10 cellular contexts compared by ENCODE assay signal in genomic region chr3:57949779-57950618, GRCh38. TPM values are rescaled to one million over a fixed set of nuclear protein-coding genes. Genes with fewer than 3 reads are reported as not detected.
DNase-seq lines count a peak whose midpoint lies in the region; ATAC-seq, FAIRE-seq and TF ChIP-seq lines count a peak whose summit lies in the region.
"Had no signal": no experiment of that assay in that cellular context is flagged by ENCODE, and none has a peak within 500 bp of the region (broad histone marks: within the 10 kb centered on the region; RNA-seq: fewer than 3 reads in every experiment).

No MANE protein-coding gene starts in this region.

- H3K9me1 ChIP-seq in endothelial cell of umbilical vein (replicated peaks; ENCODE audit: control insufficient read depth, extremely low read depth, insufficient read depth, low read length): no peaks in the 10 kb centered on the region

- peak; percentile 61 for FAIRE-seq in endothelial cell of umbilical vein (lab: Jason Lieb, UNC)

- dilution Hi-C loops in endothelial cell of umbilical vein (cut with MboI; ENCODE audit: extremely low pct_ligation_motif_present, low sequenced_read_pairs): loop anchor here (25.0 kb wide), 1 partner anchor 87 kb away; no protein-coding TSS in a partner anchor

- H2AFZ ChIP-seq in endothelial cell of umbilical vein (ENCODE audit: low read depth, low read length): no peak overlapping the region

- H3K27ac Mint-ChIP-seq in naive thymus-derived CD4-positive, alpha-beta T cell: no peak overlapping the region
- H3K27ac Mint-ChIP-seq in T-cell: no peak overlapping the region

- H3K79me2 ChIP-seq in endothelial cell of umbilical vein (ENCODE audit: control insufficient read depth, insufficient read depth, low read length): no peaks in the 10 kb centered on the region

- no peaks in the 10 kb centered on the region for H3K27me3 ChIP-seq in endothelial cell of umbilical vein (ENCODE audit: control insufficient read depth in 2 of 2, insufficient read depth in 2 of 2, low read length in 2 of 2)
- H3K27me3 ChIP-seq in naive thymus-derived CD4-positive, alpha-beta T cell (ENCODE audit: control insufficient read depth in 2 of 2, insufficient read depth in 2 of 2, low read length in 2 of 2): no peaks in the 10 kb centered on the region

- DNase-seq in AML-193 (lab: John Stamatoyannopoulos, UW) (peak; percentile 9 to 14), NOMO-1 treated with DMSO at 0.1 percent for 48 hours (lab: John Stamatoyannopoulos, UW; ENCODE audit: unreplicated experiment) (peak; percentile 23), endothelial cell of umbilical vein (ENCODE audit: low read depth, low spot score) (peak; percentile 67), inferior parietal cortex (ENCODE audit: extremely low spot score) (no peak), DMS79 (lab: John Stamatoyannopoulos, UW) (no peak), NCI-H2196 (lab: John Stamatoyannopoulos, UW; ENCODE audit: unreplicated experiment) (no peak), T-cell (no peak)
- no peak for DNase-seq in naive thymus-derived CD4-positive, alpha-beta T cell
- DNase-seq: activated naive CD4-positive, alpha-beta T cell treated with anti-CD3 and anti-CD28 coated beads, Interleukin-2, amount 50 U/mL, for 16 hours; GDM1 had no signal

- peaks cover 39% of the 10 kb centered on the region for H3K4me1 ChIP-seq in endothelial cell of umbilical vein (ENCODE audit: control insufficient read depth, extremely low read depth, insufficient read depth, low read length)
- H3K4me1 ChIP-seq in naive thymus-derived CD4-positive, alpha-beta T cell (ENCODE audit: control insufficient read depth in 2 of 2, insufficient read depth in 2 of 2, low read length in 2 of 2): no peaks in the 10 kb centered on the region

- TF ChIP-seq CTCF in endothelial cell of umbilical vein (IDR thresholded peaks at IDR 0.05; ENCODE audit: extremely low read depth in 1 of 2, insufficient read depth in 1 of 2, low read depth in 1 of 2, low read length in 2 of 2): peak; percentile 35 to 45

- CTCF ChIA-PET in endothelial cell of umbilical vein (lab: Charles Lee) (interaction anchor here (0.7 to 2.7 kb wide), 9 partner anchors 12 to 167 kb away, joined by 3 to 11 read pairs (median 3); partner anchors contain the start of gene FLNB), T-cell (lab: Charles Lee) (interaction anchor here in 1 of 2 donors (0.7 kb wide), 1 partner anchor 1249 kb away, joined by 3 read pairs; no protein-coding TSS in a partner anchor)
- CTCF ChIA-PET in naive thymus-derived CD4-positive, alpha-beta T cell (lab: Charles Lee): no interaction called here

- no peak overlapping the region for H3K4me3 Mint-ChIP-seq in naive thymus-derived CD4-positive, alpha-beta T cell
- no peak overlapping the region for H3K4me3 Mint-ChIP-seq in T-cell

- BruUV-seq in endothelial cell of umbilical vein (replicated peaks; lab: Mats Ljungman, UMichigan): no TSS peak

- ATAC-seq in naive thymus-derived CD4-positive, alpha-beta T cell: peak; percentile 60
- ATAC-seq in T-cell (replicated peaks in 1 of 4): no peak

- peaks cover 0 to 12% (median 4%) of the 10 kb centered on the region in 5 donors for H3K27me3 Mint-ChIP-seq in naive thymus-derived CD4-positive, alpha-beta T cell
- peaks cover 3 to 11% of the 10 kb centered on the region in 2 donors for H3K27me3 Mint-ChIP-seq in T-cell

- no peaks in the 10 kb centered on the region for H4K20me1 ChIP-seq in endothelial cell of umbilical vein (replicated peaks; ENCODE audit: control insufficient read depth, extremely low read depth, insufficient read depth, low read length)

- H3K9me3 ChIP-seq in endothelial cell of umbilical vein (replicated peaks; ENCODE audit: control insufficient read depth, insufficient read depth, low read length): no peaks in the 10 kb centered on the region
- H3K9me3 ChIP-seq in naive thymus-derived CD4-positive, alpha-beta T cell (ENCODE audit: control insufficient read depth in 2 of 3, low read length in 3 of 3): no peaks in the 10 kb centered on the region

- no peak overlapping the region for H3K4me2 ChIP-seq in endothelial cell of umbilical vein (ENCODE audit: insufficient read depth, low read length)

- peak overlapping the region; percentile 98 for H3K27ac ChIP-seq in endothelial cell of umbilical vein (ENCODE audit: insufficient read depth, low read depth, low read length)
- H3K27ac ChIP-seq in naive thymus-derived CD4-positive, alpha-beta T cell (ENCODE audit: low read depth, low read length): no peak overlapping the region

- H3K36me3 Mint-ChIP-seq in naive thymus-derived CD4-positive, alpha-beta T cell: no peaks in the 10 kb centered on the region
- H3K36me3 Mint-ChIP-seq in T-cell: no peaks in the 10 kb centered on the region

- no peak for TF ChIP-seq POLR2A in endothelial cell of umbilical vein (IDR thresholded peaks at IDR 0.05; ENCODE audit: low read depth, low read length)

- H3K9ac ChIP-seq in endothelial cell of umbilical vein (replicated peaks; ENCODE audit: extremely low read depth, insufficient read depth, low read length): peak overlapping the region; percentile 83

- intact Hi-C loops in endothelial cell of umbilical vein (cut with micrococcal nuclease): loop anchor here (2.0 to 5.0 kb wide), 4 partner anchors 25 to 227 kb away; no protein-coding TSS in a partner anchor
- intact Hi-C loops in naive thymus-derived CD4-positive, alpha-beta T cell (cut with micrococcal nuclease): no loop called here

- H3K36me3 ChIP-seq in endothelial cell of umbilical vein (ENCODE audit: control insufficient read depth in 2 of 2, extremely low read depth in 1 of 2, insufficient read depth in 2 of 2, low read length in 2 of 2): no peaks in the 10 kb centered on the region
- H3K36me3 ChIP-seq in naive thymus-derived CD4-positive, alpha-beta T cell (ENCODE audit: control insufficient read depth in 2 of 3, insufficient read depth in 3 of 3, low read length in 3 of 3): no peaks in the 10 kb centered on the region

- H3K9me3 Mint-ChIP-seq in naive thymus-derived CD4-positive, alpha-beta T cell: no peaks in the 10 kb centered on the region
- no peaks in the 10 kb centered on the region for H3K9me3 Mint-ChIP-seq in T-cell

- POLR2A ChIA-PET in endothelial cell of umbilical vein (lab: Charles Lee) (interaction anchor here (0.6 to 1.6 kb wide), 3 partner anchors 11 to 433 kb away, joined by 3 to 5 read pairs (median 4); partner anchors contain the start of gene FLNB), T-cell (lab: Charles Lee) (no interaction called here)
- POLR2A ChIA-PET in naive thymus-derived CD4-positive, alpha-beta T cell (lab: Charles Lee): no interaction called here

- peaks cover 0 to 1% (median 0%) of the 10 kb centered on the region in 7 donors for H3K4me1 Mint-ChIP-seq in naive thymus-derived CD4-positive, alpha-beta T cell
- no peaks in the 10 kb centered on the region for H3K4me1 Mint-ChIP-seq in T-cell

- no peak overlapping the region for H3K4me3 ChIP-seq in endothelial cell of umbilical vein (replicated peaks in 1 of 3; ENCODE audit: insufficient read depth in 1 of 3, low read depth in 1 of 3, low read length in 3 of 3)
- no peak overlapping the region for H3K4me3 ChIP-seq in naive thymus-derived CD4-positive, alpha-beta T cell (ENCODE audit: low read length)

TF ChIP-seq in endothelial cell of umbilical vein, 7 proteins besides CTCF, POLR2A, EP300 and RAD21:
- TF ChIP-seq GATA2 (IDR thresholded peaks at IDR 0.05; ENCODE audit: insufficient read depth, insufficient read length, low read depth, low read length): no peak
- TF ChIP-seq MAX (IDR thresholded peaks at IDR 0.05; ENCODE audit: insufficient read depth, insufficient read length): peak; percentile 67
- no peak for TF ChIP-seq FOS (IDR thresholded peaks at IDR 0.05; ENCODE audit: borderline replicate concordance, insufficient read depth, low read length)
- TF ChIP-seq POLR2AphosphoS5 (IDR thresholded peaks at IDR 0.05; ENCODE audit: insufficient read depth, low read depth, low read length): no peak
- peak; percentile 96 for TF ChIP-seq MYC (IDR thresholded peaks at IDR 0.05; ENCODE audit: low read depth, low read length)
- no peak for TF ChIP-seq EZH2 (IDR thresholded peaks at IDR 0.05; ENCODE audit: borderline replicate concordance, low read depth, low read length, severe bottlenecking)
- no peak for TF ChIP-seq JUN (IDR thresholded peaks at IDR 0.05; ENCODE audit: borderline replicate concordance, insufficient read depth, insufficient read length, low read depth)

RNA-seq across cellular contexts. Expression of gene FLNB, which starts 58.2 kb away (rescaled TPM):
- total RNA-seq in endothelial cell of umbilical vein (595 and 670 TPM in 2 replicates), T-cell (10 to 100 TPM; 37.0 to 79.7 (median 39.4) TPM)
- 479 and 516 TPM in 2 replicates for polyA plus RNA-seq in endothelial cell of umbilical vein
- 267 and 270 TPM in 2 replicates for polyA plus RNA-seq in endothelial cell of umbilical vein (2011; cell fraction: cytosol; rRNA removed)
- 3,546 and 4,297 TPM in 2 replicates for polyA plus RNA-seq in endothelial cell of umbilical vein (2011; cell fraction: nucleus; rRNA removed)
- polyA plus RNA-seq in endothelial cell of umbilical vein (2012): 427 and 466 TPM in 2 replicates
- 1,506 and 1,741 TPM in 2 replicates for polyA minus RNA-seq in endothelial cell of umbilical vein
- polyA minus RNA-seq in endothelial cell of umbilical vein (2011; cell fraction: cytosol; rRNA and poly(A)+ RNA removed): 139 TPM
- polyA minus RNA-seq in endothelial cell of umbilical vein (2011; cell fraction: nucleus; rRNA and poly(A)+ RNA removed): 3,042 and 3,714 TPM in 2 replicates
- total RNA-seq in naive thymus-derived CD4-positive, alpha-beta T cell: 10 to 100 TPM; 39.3 to 66.7 (median 64.9) TPM
- polyA plus RNA-seq in naive thymus-derived CD4-positive, alpha-beta T cell: 10 to 100 TPM; 15.7 to 42.2 TPM

Comparison
In these comparisons a context has a peak if more than half of its experiments do, and no peak if none do; other contexts are left out.
1. DNase-seq: peak in AML-193 (2 of 2), NOMO-1 treated with DMSO at 0.1 percent for 48 hours (single experiment) and endothelial cell of umbilical vein (single experiment); none in naive thymus-derived CD4-positive, alpha-beta T cell (0 of 9), inferior parietal cortex (single experiment), DMS79 (single experiment), NCI-H2196 (single experiment) and T-cell (0 of 34).